ENCODE assay signal across 1 cellular context in the genomic region with DNA sequence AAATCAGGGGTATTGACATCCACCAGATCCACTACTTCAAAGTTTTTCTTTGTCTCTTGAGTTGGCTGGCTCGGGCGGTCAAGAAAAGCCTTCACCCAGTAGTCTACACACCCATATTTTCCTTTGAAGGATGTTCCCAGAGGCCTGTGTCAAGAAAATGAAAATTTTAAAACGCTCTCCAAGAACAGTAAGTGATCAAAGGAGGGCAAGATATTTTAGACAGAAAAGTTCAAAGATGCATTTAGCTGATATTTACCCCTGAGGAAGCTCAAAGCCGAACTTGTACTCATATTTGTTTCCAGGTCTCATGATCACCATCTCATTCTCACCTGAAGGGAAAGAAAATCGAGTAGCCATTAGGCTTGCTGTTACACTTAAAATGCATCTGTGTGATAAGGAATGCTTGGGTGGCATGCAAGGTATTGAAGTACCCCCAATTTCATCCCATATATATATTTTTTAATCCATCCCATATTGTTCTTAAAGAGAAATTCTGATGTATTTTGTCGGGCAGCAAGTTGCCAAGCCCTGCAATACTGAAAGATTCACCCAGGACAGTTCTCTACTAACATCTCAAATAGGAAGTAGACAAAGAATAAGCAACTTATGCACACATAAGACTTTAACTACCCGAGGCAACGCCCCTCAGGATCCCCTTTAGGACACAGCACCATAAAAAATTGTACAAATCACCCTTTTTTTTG.
TF ChIP-seq lines count a peak whose summit lies in the region.

No MANE protein-coding gene starts in this region.

TF ChIP-seq in endothelial cell of umbilical vein, 7 proteins besides CTCF, POLR2A, EP300 and RAD21:
- TF ChIP-seq JUN (IDR thresholded peaks at IDR 0.05; ENCODE audit: borderline replicate concordance, insufficient read depth, insufficient read length, low read depth): no peak
- TF ChIP-seq EZH2 (IDR thresholded peaks at IDR 0.05; ENCODE audit: borderline replicate concordance, low read depth, low read length, severe bottlenecking): no peak
- no peak for TF ChIP-seq POLR2AphosphoS5 (IDR thresholded peaks at IDR 0.05; ENCODE audit: insufficient read depth, low read depth, low read length)
- TF ChIP-seq, protein P1, sequence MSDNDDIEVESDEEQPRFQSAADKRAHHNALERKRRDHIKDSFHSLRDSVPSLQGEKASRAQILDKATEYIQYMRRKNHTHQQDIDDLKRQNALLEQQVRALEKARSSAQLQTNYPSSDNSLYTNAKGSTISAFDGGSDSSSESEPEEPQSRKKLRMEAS (IDR thresholded peaks at IDR 0.05; ENCODE audit: insufficient read depth, insufficient read length): no peak
- TF ChIP-seq GATA2 (IDR thresholded peaks at IDR 0.05; ENCODE audit: insufficient read depth, insufficient read length, low read depth, low read length): no peak
- no peak for TF ChIP-seq FOS (IDR thresholded peaks at IDR 0.05; ENCODE audit: borderline replicate concordance, insufficient read depth, low read length)
- no peak for TF ChIP-seq MYC (IDR thresholded peaks at IDR 0.05; ENCODE audit: low read depth, low read length)
